In the genomic region with DNA sequence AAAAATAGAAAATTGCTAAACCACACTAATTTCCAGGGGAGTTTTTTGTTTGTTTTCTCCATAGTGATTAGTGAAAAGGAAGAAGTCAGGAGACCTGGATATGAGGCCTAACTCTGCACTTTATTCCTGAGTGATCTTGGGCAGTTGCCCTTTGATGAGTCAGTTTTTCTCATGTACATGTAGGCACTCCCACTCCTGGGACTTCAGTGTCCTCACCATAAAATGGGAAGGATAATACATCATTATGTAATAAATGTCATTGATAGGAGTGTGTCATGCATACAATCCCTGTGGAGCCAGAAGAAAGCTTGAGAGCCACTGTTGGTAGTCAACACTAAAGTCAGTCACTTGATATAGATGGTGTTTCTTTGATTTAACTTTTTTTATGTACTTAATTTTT, we compare ENCODE assay signal across 9 cellular contexts. TPM values are rescaled to one million over a fixed set of nuclear protein-coding genes. Genes with fewer than 3 reads are reported as not detected.
DNase-seq lines count a peak whose midpoint lies in the region; ATAC-seq, FAIRE-seq and TF ChIP-seq lines count a peak whose summit lies in the region.
"Had no signal": no experiment of that assay in that cellular context is flagged by ENCODE, and none has a peak within 500 bp of the region (broad histone marks: within the 10 kb centered on the region; RNA-seq: fewer than 3 reads in every experiment).

No MANE protein-coding gene starts in this region.

- H3K36me3 Mint-ChIP-seq in Caco-2 (ENCODE audit: insufficient read depth, unreplicated experiment): peaks cover 32% of the 10 kb centered on the region

- no peak for ATAC-seq in HG03045 (IDR thresholded peaks at IDR 0.05; ENCODE audit: unreplicated experiment)
- ATAC-seq in GM19467 (IDR thresholded peaks at IDR 0.05; ENCODE audit: unreplicated experiment): no peak

- no peak overlapping the region for H3K27ac Mint-ChIP-seq in Caco-2 (ENCODE audit: unreplicated experiment)

- no peaks in the 10 kb centered on the region for H3K4me1 Mint-ChIP-seq in Caco-2 (ENCODE audit: low read depth, unreplicated experiment)

- no TSS peak for BruUV-seq in Caco-2 (replicated peaks; lab: Mats Ljungman, UMichigan)

- no peaks in the 10 kb centered on the region for H3K27me3 ChIP-seq in Caco-2 (replicated peaks; ENCODE audit: control insufficient read depth, insufficient read depth, low read length)

- intact Hi-C loops in Caco-2 (cut with micrococcal nuclease; ENCODE audit: unreplicated experiment): no loop called here

- H3K27ac ChIP-seq in SK-N-MC: peak overlapping the region; percentile 17

- TF ChIP-seq CTCF in Caco-2 (IDR thresholded peaks at IDR 0.05; ENCODE audit: insufficient read depth in 1 of 2, low read depth in 1 of 2, low read length in 1 of 2, severe bottlenecking in 1 of 2, unreplicated experiment in 1 of 2): no peak

- no peak overlapping the region for H3K4me3 ChIP-seq in SK-N-MC
- H3K4me3 ChIP-seq in skeletal muscle cell (ENCODE audit: low read depth, low read length): no peak overlapping the region
- no peak overlapping the region for H3K4me3 ChIP-seq in Caco-2 (ENCODE audit: low read depth, low read length)

- CTCF ChIA-PET in Caco-2 (lab: Charles Lee): interaction anchor here (0.6 kb wide), 1 partner anchor 8 kb away, joined by 6 read pairs; no protein-coding TSS in a partner anchor

- H3K27me3 Mint-ChIP-seq in Caco-2 (ENCODE audit: insufficient read depth, unreplicated experiment): no peaks in the 10 kb centered on the region

- H3K9me3 ChIP-seq in SK-N-MC (ENCODE audit: low read depth, low read length): no peaks in the 10 kb centered on the region
- no peaks in the 10 kb centered on the region for H3K9me3 ChIP-seq in Caco-2

- POLR2A ChIA-PET in Caco-2 (lab: Charles Lee): no interaction called here

- no peaks in the 10 kb centered on the region for H3K9me3 Mint-ChIP-seq in Caco-2 (ENCODE audit: unreplicated experiment)

- DNase-seq in H54 (ENCODE audit: insufficient read length, low spot score) (peak; percentile 78), SK-N-MC (ENCODE audit: low read depth, low spot score) (no peak), fibroblast of the conjunctiva (ENCODE audit: low read depth) (peak; percentile 59), skeletal muscle cell (ENCODE audit: low read depth) (peak; percentile 42), Caco-2 (no peak), DMS114 treated with DMSO at 0.1 percent for 48 hours (lab: John Stamatoyannopoulos, UW; ENCODE audit: unreplicated experiment) (no peak)
- DNase-seq: NCI-H82 had no signal

- TF ChIP-seq POLR2A in H54 (IDR thresholded peaks at IDR 0.05; ENCODE audit: low read depth, low read length): no peak

- H3K36me3 ChIP-seq in SK-N-MC (ENCODE audit: insufficient read depth, low read length): peaks cover 5% of the 10 kb centered on the region
- H3K36me3 ChIP-seq in Caco-2 (ENCODE audit: control insufficient read depth, insufficient read depth, low read length): no peaks in the 10 kb centered on the region

- H3K9ac ChIP-seq in SK-N-MC (ENCODE audit: insufficient read length): no peak overlapping the region

- FAIRE-seq in H54 (lab: Jason Lieb, UNC): peak; percentile 95

- H3K4me3 Mint-ChIP-seq in Caco-2 (ENCODE audit: unreplicated experiment): no peak overlapping the region

- peaks cover 10% of the 10 kb centered on the region; the same call in 1 of the 2 replicates for H3K4me1 ChIP-seq in Caco-2

RNA-seq across cellular contexts. Expression of a gene that starts 32.5 kb away (rescaled TPM):
- total RNA-seq in Caco-2 (2022): 33.4 and 38.3 TPM in 2 replicates

RNA-seq across cellular contexts. Expression of a gene that starts 36.1 kb away (rescaled TPM):
- total RNA-seq in Caco-2 (2022): 86.1 and 96.4 TPM in 2 replicates

RNA-seq across cellular contexts. Expression of a gene that starts 57.4 kb away (rescaled TPM):
- total RNA-seq in Caco-2 (2022): 26.6 and 27.6 TPM in 2 replicates

Comparison
In these comparisons a context has a peak if more than half of its experiments do, and no peak if none do; other contexts are left out.
1. DNase-seq: peak in H54 (single experiment), fibroblast of the conjunctiva (single experiment) and skeletal muscle cell (single experiment); none in SK-N-MC (single experiment), Caco-2 (0 of 2) and DMS114 treated with DMSO at 0.1 percent for 48 hours (single experiment).